ENCODE assay signal across 15 cellular contexts in genomic region chr13:67119481-67119883, GRCh38.
DNase-seq lines count a peak whose midpoint lies in the region; TF ChIP-seq lines count a peak whose summit lies in the region.
"Had no signal": no experiment of that assay in that cellular context is flagged by ENCODE, and none has a peak within 500 bp of the region (broad histone marks: within the 10 kb centered on the region; RNA-seq: fewer than 3 reads in every experiment).

No MANE protein-coding gene starts in this region.

- H3K9me3 ChIP-seq in AG04450 (ENCODE audit: control insufficient read depth, insufficient read depth, low read length) = no peaks in the 10 kb centered on the region
- H3K9me3 ChIP-seq: adrenal gland, heart right ventricle had no signal

- no peaks in the 10 kb centered on the region for H3K27me3 ChIP-seq in AG04450 (ENCODE audit: control insufficient read depth, insufficient read depth, low read length)
- H3K27me3 ChIP-seq: adrenal gland, heart right ventricle had no signal

- intact Hi-C loops in activated CD4-positive, alpha-beta memory T cell treated with anti-CD3 and anti-CD28 coated beads for 36 hours (cut with micrococcal nuclease) = no loop called here

- H3K4me3 Mint-ChIP-seq in activated CD4-positive, alpha-beta memory T cell treated with anti-CD3 and anti-CD28 coated beads for 36 hours = no peak overlapping the region
- H3K4me3 Mint-ChIP-seq: activated CD4-positive, alpha-beta memory T cell treated with anti-CD3 and anti-CD28 coated beads, Interleukin-2, amount 10 ng/mL, durations not matched to agents 7 days and 5 days; CD4-positive, CD25-positive, alpha-beta regulatory T cell had no signal

- DNase-seq in AG04450 (ENCODE audit: low read depth, low spot score) = peak; percentile 84
- peak; percentile 6 for DNase-seq in HK-2 (ENCODE audit: unreplicated experiment)
- DNase-seq in astrocyte of the cerebellum (ENCODE audit: low read depth) = peak; percentile 90
- peak; percentile 79 for DNase-seq in glomerular visceral epithelial cell (ENCODE audit: extremely low spot score)
- no peak for DNase-seq in activated CD4-positive, alpha-beta memory T cell treated with anti-CD3 and anti-CD28 coated beads for 36 hours
- DNase-seq in NCI-H1048 (lab: John Stamatoyannopoulos, UW) = no peak
- no peak for DNase-seq in amygdala (lab: John Stamatoyannopoulos, UW)
- no peak for DNase-seq in NCI-H82 treated with DMSO at 0.1 percent for 48 hours (lab: John Stamatoyannopoulos, UW; ENCODE audit: unreplicated experiment)
- DNase-seq: activated CD4-positive, alpha-beta memory T cell treated with anti-CD3 and anti-CD28 coated beads, Interleukin-2, amount 10 ng/mL, durations not matched to agents 7 days and 5 days; adrenal gland; CD4-positive, CD25-positive, alpha-beta regulatory T cell; heart right ventricle; NCI-H2081; stimulated activated CD4-positive, alpha-beta T cell treated with anti-CD3 and anti-CD28 coated beads, Interleukin-2, amount 100 ng/mL, for 24 hours had no signal

- no peaks in the 10 kb centered on the region for H3K27me3 Mint-ChIP-seq in activated CD4-positive, alpha-beta memory T cell treated with anti-CD3 and anti-CD28 coated beads for 36 hours
- H3K27me3 Mint-ChIP-seq: activated CD4-positive, alpha-beta memory T cell treated with anti-CD3 and anti-CD28 coated beads, Interleukin-2, amount 10 ng/mL, durations not matched to agents 7 days and 5 days; CD4-positive, CD25-positive, alpha-beta regulatory T cell had no signal

- H3K9me3 Mint-ChIP-seq in activated CD4-positive, alpha-beta memory T cell treated with anti-CD3 and anti-CD28 coated beads for 36 hours = no peaks in the 10 kb centered on the region
- H3K9me3 Mint-ChIP-seq: activated CD4-positive, alpha-beta memory T cell treated with anti-CD3 and anti-CD28 coated beads, Interleukin-2, amount 10 ng/mL, durations not matched to agents 7 days and 5 days had no signal

- H3K27ac ChIP-seq in AG04450 (ENCODE audit: low read depth, low read length) = no peak overlapping the region
- H3K27ac ChIP-seq: adrenal gland, heart right ventricle, SK-N-MC had no signal

- TF ChIP-seq CTCF in AG04450 (IDR thresholded peaks at IDR 0.05; ENCODE audit: low read depth, low read length) (no peak), astrocyte of the cerebellum (IDR thresholded peaks at IDR 0.05; ENCODE audit: low read depth, low read length, missing control alignments) (no peak)

- H3K36me3 Mint-ChIP-seq in activated CD4-positive, alpha-beta memory T cell treated with anti-CD3 and anti-CD28 coated beads for 36 hours = no peaks in the 10 kb centered on the region
- H3K36me3 Mint-ChIP-seq: CD4-positive, CD25-positive, alpha-beta regulatory T cell had no signal

- in situ Hi-C loops in astrocyte of the cerebellum (cut with HindIII; ENCODE audit: low sequenced_read_pairs) = no loop called here

- POLR2A ChIA-PET in AG04450 (lab: Yijun Ruan, JAX) = no interaction called here
- POLR2A ChIA-PET in activated CD4-positive, alpha-beta memory T cell treated with anti-CD3 and anti-CD28 coated beads for 36 hours (lab: Charles Lee) = no interaction called here

- H3K4me3 ChIP-seq in AG04450 (ENCODE audit: low read depth, low read length) (no peak overlapping the region), astrocyte of the cerebellum (ENCODE audit: low read depth, low read length) (no peak overlapping the region)
- H3K4me3 ChIP-seq: adrenal gland, heart right ventricle, SK-N-MC had no signal

- H3K27ac Mint-ChIP-seq in activated CD4-positive, alpha-beta memory T cell treated with anti-CD3 and anti-CD28 coated beads for 36 hours = no peak overlapping the region
- H3K27ac Mint-ChIP-seq: activated CD4-positive, alpha-beta memory T cell treated with anti-CD3 and anti-CD28 coated beads, Interleukin-2, amount 10 ng/mL, durations not matched to agents 7 days and 5 days; CD4-positive, CD25-positive, alpha-beta regulatory T cell had no signal

- CTCF ChIA-PET in AG04450 (lab: Charles Lee) = no interaction called here
- CTCF ChIA-PET in activated CD4-positive, alpha-beta memory T cell treated with anti-CD3 and anti-CD28 coated beads for 36 hours (lab: Charles Lee) = no interaction called here

- H3K4me1 Mint-ChIP-seq in activated CD4-positive, alpha-beta memory T cell treated with anti-CD3 and anti-CD28 coated beads for 36 hours (ENCODE audit: low read depth) = no peaks in the 10 kb centered on the region
- H3K4me1 Mint-ChIP-seq: activated CD4-positive, alpha-beta memory T cell treated with anti-CD3 and anti-CD28 coated beads, Interleukin-2, amount 10 ng/mL, durations not matched to agents 7 days and 5 days; CD4-positive, CD25-positive, alpha-beta regulatory T cell had no signal

Comparison
In these comparisons a context has a peak if more than half of its experiments do, and no peak if none do; other contexts are left out.
1. DNase-seq: peak in AG04450 (single experiment), HK-2 (single experiment), astrocyte of the cerebellum (single experiment) and glomerular visceral epithelial cell (single experiment); none in activated CD4-positive, alpha-beta memory T cell treated with anti-CD3 and anti-CD28 coated beads for 36 hours (single experiment), NCI-H1048 (single experiment), amygdala (0 of 56) and NCI-H82 treated with DMSO at 0.1 percent for 48 hours (single experiment).